In genomic region chr11:130160460-130161090, GRCh38 we compare ENCODE assay signal across 10 cellular contexts. TPM values are rescaled to one million over a fixed set of nuclear protein-coding genes. Genes with fewer than 3 reads are reported as not detected.
DNase-seq lines count a peak whose midpoint lies in the region; ATAC-seq, FAIRE-seq and TF ChIP-seq lines count a peak whose summit lies in the region.
"Had no signal": no experiment of that assay in that cellular context is flagged by ENCODE, and none has a peak within 500 bp of the region (broad histone marks: within the 10 kb centered on the region; RNA-seq: fewer than 3 reads in every experiment).

No MANE protein-coding gene starts in this region.

- peak overlapping the region; percentile 84 for H2AFZ ChIP-seq in neuronal stem cell (ENCODE audit: low read length)

- H3K9ac ChIP-seq in duodenal mucosa (ENCODE audit: low read depth in 1 of 2, low read length in 2 of 2): peak overlapping the region; percentile 87 to 92
- no peak overlapping the region for H3K9ac ChIP-seq in neuronal stem cell (ENCODE audit: low read depth, low read length, poor library complexity)

- no peak overlapping the region for H2BK5ac ChIP-seq in neuronal stem cell (ENCODE audit: low read length)

- H3K14ac ChIP-seq in neuronal stem cell (ENCODE audit: low read length): no peak overlapping the region

- peak overlapping the region; percentile 48 for H3K27ac ChIP-seq in duodenal mucosa (ENCODE audit: low read depth, low read length)
- H3K27ac ChIP-seq in neuronal stem cell (replicated peaks; ENCODE audit: low read length): no peak overlapping the region

- no peak for FAIRE-seq in H54 (lab: Jason Lieb, UNC)

- H4K8ac ChIP-seq in neuronal stem cell (ENCODE audit: low read depth, low read length): no peak overlapping the region

- H3K9me3 ChIP-seq in duodenal mucosa (ENCODE audit: control insufficient read depth in 1 of 2, low read length in 2 of 2) (no peaks in the 10 kb centered on the region), neuronal stem cell (replicated peaks in 1 of 2; ENCODE audit: control insufficient read depth in 2 of 2, insufficient read depth in 1 of 2, low read depth in 1 of 2, low read length in 2 of 2) (peaks cover 2 to 7% of the 10 kb centered on the region in 2 donors)

- no peak overlapping the region for H3K4ac ChIP-seq in neuronal stem cell (ENCODE audit: low read length)

- no peak overlapping the region for H3K18ac ChIP-seq in neuronal stem cell (ENCODE audit: low read length)

- peak overlapping the region; percentile 81 to 85 for H3K4me3 ChIP-seq in duodenal mucosa (ENCODE audit: low read depth in 1 of 2, low read length in 2 of 2)
- H3K4me3 ChIP-seq in neuronal stem cell (ENCODE audit: low read length in 2 of 2): no peak overlapping the region

- H3K36me3 ChIP-seq in duodenal mucosa (ENCODE audit: control insufficient read depth in 1 of 2, insufficient read depth in 2 of 2, low read length in 2 of 2): peaks cover 0 to 7% of the 10 kb centered on the region in 2 donors
- no peaks in the 10 kb centered on the region for H3K36me3 ChIP-seq in neuronal stem cell (replicated peaks in 1 of 2; ENCODE audit: control insufficient read depth in 2 of 2, insufficient read depth in 2 of 2, low read length in 2 of 2)

- DNase-seq in GM20000 (ENCODE audit: low spot score) (peak; percentile 35), NCI-H1105 treated with DMSO at 0.1 percent for 48 hours (lab: John Stamatoyannopoulos, UW) (peak; percentile 39), neuronal stem cell (ENCODE audit: low spot score) (no peak), SW480 (ENCODE audit: low spot score) (no peak), SK-N-DZ (ENCODE audit: low spot score) (no peak), H54 (ENCODE audit: insufficient read length, low spot score) (no peak)
- DNase-seq: cortex of kidney, T-helper 1 cell had no signal

- H3K27me3 ChIP-seq in duodenal mucosa (ENCODE audit: control insufficient read depth in 1 of 2, insufficient read depth in 2 of 2, low read length in 2 of 2): peaks cover 0 to 3% of the 10 kb centered on the region in 2 donors
- H3K27me3 ChIP-seq in neuronal stem cell (ENCODE audit: control insufficient read depth in 3 of 3, insufficient read depth in 3 of 3, low read depth in 1 of 3, low read length in 3 of 3): peaks cover 14 to 66% (median 44%) of the 10 kb centered on the region in 3 experiments

- TF ChIP-seq POLR2A in H54 (IDR thresholded peaks at IDR 0.05; ENCODE audit: low read depth, low read length): no peak

- H2BK15ac ChIP-seq in neuronal stem cell (ENCODE audit: low read length): no peak overlapping the region

- H3K4me1 ChIP-seq in duodenal mucosa (ENCODE audit: control insufficient read depth in 1 of 2, insufficient read depth in 2 of 2, low read length in 2 of 2): peaks cover 49 to 50% of the 10 kb centered on the region in 2 donors
- H3K4me1 ChIP-seq in neuronal stem cell (ENCODE audit: control insufficient read depth in 2 of 2, insufficient read depth in 1 of 2, low read depth in 1 of 2, low read length in 2 of 2): peaks cover 0 to 4% of the 10 kb centered on the region in 2 donors

- TF ChIP-seq CTCF in GM20000 (IDR thresholded peaks at IDR 0.05; ENCODE audit: extremely low read depth, missing control alignments): no peak

- no peak overlapping the region for H2AK5ac ChIP-seq in neuronal stem cell (ENCODE audit: low read depth, low read length)

- no peak overlapping the region for H2BK120ac ChIP-seq in neuronal stem cell (ENCODE audit: low read depth, low read length)

- WGBS in neuronal stem cell (ENCODE audit: extremely low coverage in 2 of 2, insufficient read length in 2 of 2, insufficient replicate concordance in 1 of 2), 2 donors: no CpG with 5 or more reads among the region's 18 CpGs

- H2BK12ac ChIP-seq in neuronal stem cell (ENCODE audit: low read length): no peak overlapping the region

- no peak overlapping the region for H4K91ac ChIP-seq in neuronal stem cell (ENCODE audit: low read depth, low read length, poor library complexity)

- H3K79me1 ChIP-seq in neuronal stem cell (ENCODE audit: low read depth, low read length): no peaks in the 10 kb centered on the region

- H3K23ac ChIP-seq in neuronal stem cell (ENCODE audit: low read depth, low read length, poor library complexity): no peak overlapping the region

- H3K4me2 ChIP-seq in neuronal stem cell (ENCODE audit: insufficient read depth, low read length, poor library complexity, severe bottlenecking): peak overlapping the region; percentile 68

- ATAC-seq in HG03521 (IDR thresholded peaks at IDR 0.05; ENCODE audit: unreplicated experiment): no peak

RNA-seq across cellular contexts. Expression of gene ST14, which starts 1.0 kb away (rescaled TPM):
- polyA plus RNA-seq in neuronal stem cell (2013, experiment 1 of 2): 0.73 TPM
- 0.58 TPM for polyA plus RNA-seq in neuronal stem cell (2013, experiment 2 of 2)
- not detected in 2 replicates for polyA plus RNA-seq in SK-N-DZ (2014; cell fraction: cytosol; rRNA removed)
- polyA plus RNA-seq in SK-N-DZ (2014; cell fraction: nucleus; rRNA removed): 0.42 TPM in 1 of 2 replicates, not detected in the other

Comparison
In these comparisons a context has a peak if more than half of its experiments do, and no peak if none do; other contexts are left out.
1. DNase-seq: peak in GM20000 (single experiment) and NCI-H1105 treated with DMSO at 0.1 percent for 48 hours (single experiment); none in neuronal stem cell (single experiment), SW480 (single experiment), SK-N-DZ (single experiment) and H54 (single experiment).
2. H3K4me3 ChIP-seq: peak in duodenal mucosa (2 of 2); none in neuronal stem cell (0 of 2).